8 cellular contexts compared by ENCODE assay signal in genomic region chr1:209648931-209649776, GRCh38. TPM values are rescaled to one million over a fixed set of nuclear protein-coding genes. Genes with fewer than 3 reads are reported as not detected.
DNase-seq lines count a peak whose midpoint lies in the region; ATAC-seq lines count a peak whose summit lies in the region.

No MANE protein-coding gene starts in this region.

- no CpG with 5 or more reads among the region's 6 CpGs for WGBS in trophoblast cell (ENCODE audit: extremely low coverage, insufficient coverage, insufficient read length)

- H2BK5ac ChIP-seq in trophoblast cell (ENCODE audit: low read depth, low read length, poor library complexity) = no peak overlapping the region

- peaks cover 19 to 33% of the 10 kb centered on the region in 2 experiments for H3K4me1 ChIP-seq in trophoblast cell (ENCODE audit: control insufficient read depth in 1 of 2, insufficient read depth in 2 of 2, low read length in 2 of 2)

- H3K79me2 ChIP-seq in trophoblast cell (ENCODE audit: control insufficient read depth, insufficient read depth, low read length, poor library complexity) = no peaks in the 10 kb centered on the region

- ATAC-seq in HG03460 (IDR thresholded peaks at IDR 0.05; ENCODE audit: unreplicated experiment) (no peak), T-cell (replicated peaks in 1 of 4) (no peak)

- H3K36me3 Mint-ChIP-seq in T-cell = no peaks in the 10 kb centered on the region

- no peak overlapping the region for H3K4ac ChIP-seq in trophoblast cell (ENCODE audit: low read depth, low read length)

- H3K79me1 ChIP-seq in trophoblast cell (ENCODE audit: low read length) = peaks cover 5% of the 10 kb centered on the region

- no peak overlapping the region for H3K4me2 ChIP-seq in trophoblast cell (ENCODE audit: low read length)

- no peak overlapping the region for H4K91ac ChIP-seq in trophoblast cell (ENCODE audit: low read depth, low read length)

- no peaks in the 10 kb centered on the region for H3K27me3 Mint-ChIP-seq in T-cell

- H3K27ac ChIP-seq in epithelial cell of prostate = peak overlapping the region; percentile 100
- no peak overlapping the region for H3K27ac ChIP-seq in trophoblast cell (ENCODE audit: low read depth, low read length)

- H2AK5ac ChIP-seq in trophoblast cell (ENCODE audit: low read length) = peak overlapping the region; percentile 14

- peaks cover 0 to 27% (median 21%) of the 10 kb centered on the region in 3 donors for H3K4me1 Mint-ChIP-seq in T-cell

- H2BK12ac ChIP-seq in trophoblast cell (ENCODE audit: low read length) = no peak overlapping the region

- no peak overlapping the region for H4K8ac ChIP-seq in trophoblast cell (ENCODE audit: low read depth, low read length)

- no peak overlapping the region for H3K27ac Mint-ChIP-seq in T-cell

- H3K27me3 ChIP-seq in trophoblast cell (ENCODE audit: insufficient read depth, low read length) = no peaks in the 10 kb centered on the region

- no peaks in the 10 kb centered on the region for H3K9me3 Mint-ChIP-seq in T-cell

- H3K36me3 ChIP-seq in trophoblast cell (ENCODE audit: control insufficient read depth in 1 of 2, insufficient read depth in 2 of 2, low read length in 2 of 2) = no peaks in the 10 kb centered on the region

- no peak overlapping the region for H2AFZ ChIP-seq in trophoblast cell (ENCODE audit: insufficient read depth, low read length, poor library complexity)

- H3K18ac ChIP-seq in trophoblast cell (ENCODE audit: low read length) = no peak overlapping the region

- DNase-seq in Daoy (ENCODE audit: low read depth) (peak; percentile 90), OCI-M1 (lab: John Stamatoyannopoulos, UW) (peak; percentile 90), epithelial cell of prostate (ENCODE audit: low read depth, low spot score) (peak; percentile 68), trophoblast cell (peak in 1 of 2 donors; percentile 48), T-cell (no peak), superior temporal gyrus (ENCODE audit: extremely low spot score) (no peak)
- no peak for DNase-seq in NK-92 treated with Interleukin-12 subunit alpha and Interleukin-12 subunit beta, amount 100 ng/mL, for 24 hours (lab: John Stamatoyannopoulos, UW)

- H3K14ac ChIP-seq in trophoblast cell (ENCODE audit: low read length) = no peak overlapping the region

- peaks cover 2% of the 10 kb centered on the region for H3K9me3 ChIP-seq in trophoblast cell (ENCODE audit: insufficient read depth, low read depth, low read length)

- no peak overlapping the region for H3K9ac ChIP-seq in trophoblast cell (ENCODE audit: low read length)

- no peak overlapping the region for H3K23ac ChIP-seq in trophoblast cell (ENCODE audit: low read length)

- no peak overlapping the region for H3K4me3 ChIP-seq in trophoblast cell (ENCODE audit: low read depth, low read length)

- CTCF ChIA-PET in T-cell (lab: Charles Lee) = interaction anchor here (0.5 to 1.3 kb wide), 4 partner anchors 13 to 80 kb away, joined by 3 to 4 read pairs (median 4); no protein-coding TSS in a partner anchor

- no peak overlapping the region for H3K4me3 Mint-ChIP-seq in T-cell

- H2BK120ac ChIP-seq in trophoblast cell (ENCODE audit: insufficient read depth, low read length, poor library complexity) = no peak overlapping the region

- H4K12ac ChIP-seq in trophoblast cell (ENCODE audit: low read depth, low read length) = no peak overlapping the region

- POLR2A ChIA-PET in T-cell (lab: Charles Lee) = interaction anchor here in 1 of 2 donors (0.7 kb wide), 1 partner anchor 28 kb away, joined by 5 read pairs; no protein-coding TSS in a partner anchor

RNA-seq across cellular contexts. Expression of gene LAMB3, which starts 3.1 kb away (rescaled TPM):
- total RNA-seq in Daoy (2014; rRNA removed; shearing (Covaris generic)) = 5.7 and 7.8 TPM in 2 replicates
- 3.6 and 4.0 TPM in 2 replicates for polyA plus RNA-seq in trophoblast cell (2013)
- 1 to 10 TPM in 1 of 5 donors, under 1 TPM in 4; 0.25 to 1.2 (median 0.56) TPM for total RNA-seq in T-cell

RNA-seq across cellular contexts. Expression of gene G0S2, which starts 26.1 kb away (rescaled TPM):
- 5.7 TPM in 1 of 2 replicates, not detected in the other for total RNA-seq in Daoy (2014; rRNA removed; shearing (Covaris generic))
- 0.96 and 1.1 TPM in 2 replicates for polyA plus RNA-seq in trophoblast cell (2013)
- total RNA-seq in T-cell = under 1 TPM in 3 of 5 donors, not detected in 2; 0.32 to 0.60 (median 0.59) TPM

RNA-seq across cellular contexts. Expression of gene HSD11B1, which starts 55.5 kb away (rescaled TPM):
- total RNA-seq in Daoy (2014; rRNA removed; shearing (Covaris generic)) = not detected in 2 replicates
- 0.12 TPM in 1 of 2 replicates, not detected in the other for polyA plus RNA-seq in trophoblast cell (2013)
- total RNA-seq in T-cell = 1 to 10 TPM in 1 of 5 donors, under 1 TPM in 1, not detected in 3; 0.41 to 1.1 TPM

Comparison
In these comparisons a context has a peak if more than half of its experiments do, and no peak if none do; other contexts are left out.
1. DNase-seq: peak in Daoy (single experiment), OCI-M1 (single experiment) and epithelial cell of prostate (single experiment); none in NK-92 treated with Interleukin-12 subunit alpha and Interleukin-12 subunit beta, amount 100 ng/mL, for 24 hours (single experiment), T-cell (0 of 34) and superior temporal gyrus (single experiment).